8 cellular contexts compared by ENCODE assay signal in genomic region chr6:143027058-143027457, GRCh38. TPM values are rescaled to one million over a fixed set of nuclear protein-coding genes. Genes with fewer than 3 reads are reported as not detected.
DNase-seq lines count a peak whose midpoint lies in the region; ATAC-seq and TF ChIP-seq lines count a peak whose summit lies in the region.

No MANE protein-coding gene starts in this region.

- ATAC-seq in activated B cell treated with CpG ODN at 0.5 μM for 24 hours (ENCODE audit: low read depth): peak; percentile 68
- ATAC-seq in stimulated activated memory B cell treated with anti-CD40 and anti-IgM and Interleukin-4, amounts not matched to agents 10 μg/mL and 1 μg/mL and 100 μg/mL, for 72 hours: peak; percentile 57

- H3K36me3 Mint-ChIP-seq in activated B cell treated with CpG ODN at 0.5 μM for 24 hours (ENCODE audit: low read depth): no peaks in the 10 kb centered on the region
- no peaks in the 10 kb centered on the region for H3K36me3 Mint-ChIP-seq in stimulated activated memory B cell treated with anti-CD40 and anti-IgM and Interleukin-4, amounts not matched to agents 10 μg/mL and 1 μg/mL and 100 μg/mL, for 72 hours

- H3K27me3 Mint-ChIP-seq in activated B cell treated with CpG ODN at 0.5 μM for 24 hours: no peaks in the 10 kb centered on the region
- H3K27me3 Mint-ChIP-seq in stimulated activated memory B cell treated with anti-CD40 and anti-IgM and Interleukin-4, amounts not matched to agents 10 μg/mL and 1 μg/mL and 100 μg/mL, for 72 hours: no peaks in the 10 kb centered on the region

- H3K4me1 Mint-ChIP-seq in activated B cell treated with CpG ODN at 0.5 μM for 24 hours: peaks cover 5% of the 10 kb centered on the region
- H3K4me1 Mint-ChIP-seq in stimulated activated memory B cell treated with anti-CD40 and anti-IgM and Interleukin-4, amounts not matched to agents 10 μg/mL and 1 μg/mL and 100 μg/mL, for 72 hours: peaks cover 7% of the 10 kb centered on the region

- no peak overlapping the region for H4K91ac ChIP-seq in mesenchymal stem cell (ENCODE audit: low read length)

- intact Hi-C loops in activated B cell treated with CpG ODN at 0.5 μM for 24 hours (cut with micrococcal nuclease): loop anchor here (1.0 to 5.0 kb wide), 8 partner anchors 80 to 552 kb away; no protein-coding TSS in a partner anchor

- no peak overlapping the region for H2BK120ac ChIP-seq in mesenchymal stem cell (ENCODE audit: low read depth, low read length)

- H2BK15ac ChIP-seq in mesenchymal stem cell (ENCODE audit: low read depth, poor library complexity, severe bottlenecking): no peak overlapping the region

- no peak overlapping the region for H3K4me3 ChIP-seq in HEK293 (ENCODE audit: low read depth, low read length)
- no peak overlapping the region for H3K4me3 ChIP-seq in choroid plexus epithelial cell (ENCODE audit: low read depth, low read length)
- H3K4me3 ChIP-seq in mesenchymal stem cell (ENCODE audit: insufficient read depth in 1 of 2, low read depth in 1 of 2, low read length in 2 of 2): no peak overlapping the region

- H2AFZ ChIP-seq in mesenchymal stem cell (ENCODE audit: low read depth, low read length): no peak overlapping the region

- H3K36me3 ChIP-seq in HEK293 (ENCODE audit: control insufficient read depth in 2 of 2, insufficient read depth in 1 of 2, low read length in 2 of 2) (no peaks in the 10 kb centered on the region), mesenchymal stem cell (ENCODE audit: control insufficient read depth in 1 of 2, insufficient read depth in 2 of 2, low read depth in 1 of 2, low read length in 2 of 2) (no peaks in the 10 kb centered on the region)

- peak; percentile 15 for DNase-seq in AG20443 (ENCODE audit: low spot score)
- DNase-seq in activated B cell treated with CpG ODN at 0.5 μM for 24 hours: peak; percentile 26
- peak; percentile 59 for DNase-seq in choroid plexus epithelial cell (ENCODE audit: low read depth)
- peak; percentile 21 for DNase-seq in mesenchymal stem cell
- no peak for DNase-seq in SIG-M5 treated with dmso at 0.1 percent for 504 hours (lab: John Stamatoyannopoulos, UW; ENCODE audit: unreplicated experiment)
- no peak for DNase-seq in GM19240 (ENCODE audit: insufficient read length, low spot score)

- H3K27me3 ChIP-seq in mesenchymal stem cell (ENCODE audit: control insufficient read depth in 1 of 2, insufficient read depth in 1 of 2, low read length in 2 of 2): no peaks in the 10 kb centered on the region

- no peak overlapping the region for H3K14ac ChIP-seq in mesenchymal stem cell (ENCODE audit: low read length in 2 of 2)

- 67% methylated on average over 3 of the region's 5 CpGs for WGBS in mesenchymal stem cell

- H3K18ac ChIP-seq in mesenchymal stem cell (ENCODE audit: low read depth in 1 of 2, low read length in 2 of 2): peak overlapping the region in 1 of 2 experiments; percentile 8

- H2BK12ac ChIP-seq in mesenchymal stem cell (ENCODE audit: low read length in 2 of 2): no peak overlapping the region

- no peak overlapping the region for H3K4me2 ChIP-seq in mesenchymal stem cell (ENCODE audit: low read length, poor library complexity, severe bottlenecking)

- no peak overlapping the region for H2AK5ac ChIP-seq in mesenchymal stem cell (ENCODE audit: low read length, severe bottlenecking)

- POLR2A ChIA-PET in HEK293 (lab: Yijun Ruan, JAX) (interaction anchor here (1.3 kb wide), 1 partner anchor 81 kb away, joined by 4 read pairs; no protein-coding TSS in a partner anchor), activated B cell treated with CpG ODN at 0.5 μM for 24 hours (lab: Charles Lee) (interaction anchor here (0.6 to 1.2 kb wide), 5 partner anchors 80 to 335 kb away, joined by 3 to 9 read pairs (median 4); no protein-coding TSS in a partner anchor)

- no peak overlapping the region for H3K27ac ChIP-seq in HEK293 (ENCODE audit: extremely low read depth, low read depth, low read length)
- no peak overlapping the region for H3K27ac ChIP-seq in mesenchymal stem cell (ENCODE audit: low read length, poor library complexity, severe bottlenecking)

- H3K9me3 ChIP-seq in HEK293 (ENCODE audit: control insufficient read depth, insufficient read depth, low read depth, low read length) (no peaks in the 10 kb centered on the region), mesenchymal stem cell (ENCODE audit: control insufficient read depth, low read length) (no peaks in the 10 kb centered on the region)

- H2BK5ac ChIP-seq in mesenchymal stem cell (ENCODE audit: low read depth, low read length, poor library complexity, severe bottlenecking): no peak overlapping the region

- no peak overlapping the region for H3K27ac Mint-ChIP-seq in activated B cell treated with CpG ODN at 0.5 μM for 24 hours
- H3K27ac Mint-ChIP-seq in stimulated activated memory B cell treated with anti-CD40 and anti-IgM and Interleukin-4, amounts not matched to agents 10 μg/mL and 1 μg/mL and 100 μg/mL, for 72 hours: no peak overlapping the region

- no peak for TF ChIP-seq CTCF in HEK293 (tag by site-specific recombination; IDR thresholded peaks at IDR 0.05)
- no peak for TF ChIP-seq CTCF in activated B cell treated with CpG ODN at 0.5 μM for 24 hours (IDR thresholded peaks at IDR 0.05)
- TF ChIP-seq CTCF in choroid plexus epithelial cell (conservative IDR thresholded peaks at IDR 0.05; ENCODE audit: low read depth, low read length): peak; percentile 90

- H3K4ac ChIP-seq in mesenchymal stem cell (ENCODE audit: low read depth in 1 of 2, low read length in 2 of 2): no peak overlapping the region

- CTCF ChIA-PET in HEK293 (lab: Yijun Ruan, JAX) (interaction anchor here (0.6 to 3.3 kb wide), 28 partner anchors 9 to 400 kb away, joined by 3 to 35 read pairs (median 4); no protein-coding TSS in a partner anchor), activated B cell treated with CpG ODN at 0.5 μM for 24 hours (lab: Charles Lee) (interaction anchor here (0.7 to 6.5 kb wide), 27 partner anchors 14 to 552 kb away, joined by 3 to 96 read pairs (median 4); partner anchors contain the start of gene AIG1)

- H3K79me1 ChIP-seq in mesenchymal stem cell (replicated peaks; ENCODE audit: low read length, poor library complexity, severe bottlenecking): no peaks in the 10 kb centered on the region

- H3K4me1 ChIP-seq in HEK293 (ENCODE audit: control insufficient read depth, insufficient read depth, low read length): no peaks in the 10 kb centered on the region
- H3K4me1 ChIP-seq in mesenchymal stem cell (ENCODE audit: control insufficient read depth, insufficient read depth, low read depth, low read length): no peaks in the 10 kb centered on the region

- H3K9me3 Mint-ChIP-seq in activated B cell treated with CpG ODN at 0.5 μM for 24 hours: no peaks in the 10 kb centered on the region
- H3K9me3 Mint-ChIP-seq in stimulated activated memory B cell treated with anti-CD40 and anti-IgM and Interleukin-4, amounts not matched to agents 10 μg/mL and 1 μg/mL and 100 μg/mL, for 72 hours: no peaks in the 10 kb centered on the region

- no peak overlapping the region for H3K4me3 Mint-ChIP-seq in activated B cell treated with CpG ODN at 0.5 μM for 24 hours
- no peak overlapping the region for H3K4me3 Mint-ChIP-seq in stimulated activated memory B cell treated with anti-CD40 and anti-IgM and Interleukin-4, amounts not matched to agents 10 μg/mL and 1 μg/mL and 100 μg/mL, for 72 hours

- H3K9ac ChIP-seq in mesenchymal stem cell (ENCODE audit: low read length): no peak overlapping the region

- H4K8ac ChIP-seq in mesenchymal stem cell (ENCODE audit: low read length): no peak overlapping the region

- H3K23ac ChIP-seq in mesenchymal stem cell (ENCODE audit: low read length in 2 of 2): no peak overlapping the region

TF ChIP-seq in HEK293, 187 proteins besides CTCF, POLR2A, EP300 and RAD21:
- no peak for TF ChIP-seq ZNF26 (tag by site-specific recombination; IDR thresholded peaks at IDR 0.05)
- no peak for TF ChIP-seq ZNF560 (tag by site-specific recombination; IDR thresholded peaks at IDR 0.05; ENCODE audit: borderline replicate concordance)
- TF ChIP-seq ZNF654 (tag by site-specific recombination; IDR thresholded peaks at IDR 0.05; ENCODE audit: low read depth): peak; percentile 51

RNA-seq across cellular contexts. Expression of gene AIG1, which starts 33.6 kb away (rescaled TPM):
- total RNA-seq in activated B cell treated with CpG ODN at 0.5 μM for 24 hours: 7.2 and 8.3 TPM in 2 replicates
- polyA plus RNA-seq in mesenchymal stem cell (2013, experiment 1 of 2): 35.6 TPM
- 37.8 TPM for polyA plus RNA-seq in mesenchymal stem cell (2013, experiment 2 of 2)

Comparison
In these comparisons a context has a peak if more than half of its experiments do, and no peak if none do; other contexts are left out.
1. DNase-seq: peak in AG20443 (single experiment), activated B cell treated with CpG ODN at 0.5 μM for 24 hours (single experiment), choroid plexus epithelial cell (single experiment) and mesenchymal stem cell (single experiment); none in SIG-M5 treated with dmso at 0.1 percent for 504 hours (single experiment) and GM19240 (single experiment).